ENCODE assay signal across 39 cellular contexts in the genomic region with DNA sequence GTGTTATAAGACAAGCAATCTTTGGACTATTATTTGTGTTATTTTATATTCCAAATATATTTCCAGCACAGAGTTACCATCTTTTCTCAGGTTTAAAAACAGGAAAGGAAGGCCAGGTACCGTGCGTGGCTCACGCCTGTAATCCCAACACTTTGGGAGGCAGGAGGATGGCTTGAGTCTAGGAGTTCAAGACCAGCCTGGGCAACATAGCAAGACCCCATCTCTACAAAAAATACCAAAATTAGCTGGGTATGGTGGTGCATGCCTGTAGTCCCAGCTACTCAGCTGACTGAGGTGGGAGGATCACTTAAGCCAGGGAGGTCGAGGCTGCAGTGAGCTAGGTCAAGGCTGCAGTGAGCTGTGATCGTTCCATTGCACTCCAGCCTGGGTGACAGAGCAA.
"Had no signal": no experiment of that assay in that cellular context is flagged by ENCODE, and none has a peak within 500 bp of the region (broad histone marks: within the 10 kb centered on the region; RNA-seq: fewer than 3 reads in every experiment).

No MANE protein-coding gene starts in this region.

- H3K4me1 Mint-ChIP-seq: activated CD4-positive, alpha-beta memory T cell treated with anti-CD3 and anti-CD28 coated beads, Interleukin-2, amount 10 ng/mL, durations not matched to agents 7 days and 5 days; activated CD4-positive, alpha-beta T cell treated with anti-CD3 and anti-CD28 coated beads for 36 hours; activated CD4-positive, alpha-beta T cell treated with anti-CD3 and anti-CD28 coated beads, Interleukin-2, amount 10 ng/mL, durations not matched to agents 7 days and 5 days; activated naive CD4-positive, alpha-beta T cell treated with anti-CD3 and anti-CD28 coated beads, Interleukin-2, amount 10 ng/mL, durations not matched to agents 7 days and 5 days; activated naive CD4-positive, alpha-beta T cell treated with anti-CD3 and anti-CD28 coated beads, Interleukin-2, amount 50 U/mL, for 24 hours; activated naive CD8-positive, alpha-beta T cell treated with anti-CD3 and anti-CD28 coated beads, Interleukin-2, amount 10 ng/mL, durations not matched to agents 7 days and 5 days; activated naive CD8-positive, alpha-beta T cell treated with anti-CD3 and anti-CD28 coated beads, Interleukin-2, amount 50 U/mL, for 24 hours; activated T-helper 17 cell treated with anti-CD3 and anti-CD28 coated beads, Interleukin-2, amount 50 U/mL, for 72 hours; central memory CD8-positive, alpha-beta T cell had no signal

- ATAC-seq: activated CD4-positive, alpha-beta T cell treated with anti-CD3 and anti-CD28 coated beads for 36 hours; activated CD4-positive, CD25-positive, alpha-beta regulatory T cell treated with anti-CD3 and anti-CD28 coated beads, Interleukin-2, amount 50 U/mL, for 24 hours; activated CD8-positive, alpha-beta T cell treated with anti-CD3 and anti-CD28 coated beads, Interleukin-2, amount 10 ng/mL, durations not matched to agents 7 days and 5 days; activated naive CD8-positive, alpha-beta T cell treated with anti-CD3 and anti-CD28 coated beads, Interleukin-2, amount 50 U/mL, for 24 hours; activated T-cell treated with anti-CD3 and anti-CD28 coated beads, Interleukin-2, amount 50 U/mL, for 4 hours; activated T-cell treated with anti-CD3 and anti-CD28 coated beads, Interleukin-2, amount 50 U/mL, for 72 hours; activated T-helper 17 cell treated with anti-CD3 and anti-CD28 coated beads, Interleukin-2, amount 50 U/mL, for 72 hours had no signal

- H3K4me3 Mint-ChIP-seq: activated CD4-positive, alpha-beta memory T cell treated with anti-CD3 and anti-CD28 coated beads, Interleukin-2, amount 10 ng/mL, durations not matched to agents 7 days and 5 days; activated CD4-positive, alpha-beta T cell treated with anti-CD3 and anti-CD28 coated beads for 36 hours; activated CD4-positive, alpha-beta T cell treated with anti-CD3 and anti-CD28 coated beads, Interleukin-2, amount 10 ng/mL, durations not matched to agents 7 days and 5 days; activated CD8-positive, alpha-beta T cell treated with anti-CD3 and anti-CD28 coated beads, Interleukin-2, amount 10 ng/mL, durations not matched to agents 7 days and 5 days; activated naive CD4-positive, alpha-beta T cell treated with anti-CD3 and anti-CD28 coated beads, Interleukin-2, amount 10 ng/mL, durations not matched to agents 7 days and 5 days; activated naive CD4-positive, alpha-beta T cell treated with anti-CD3 and anti-CD28 coated beads, Interleukin-2, amount 50 U/mL, for 24 hours; activated naive CD8-positive, alpha-beta T cell; activated naive CD8-positive, alpha-beta T cell treated with anti-CD3 and anti-CD28 coated beads, Interleukin-2, amount 10 ng/mL, durations not matched to agents 7 days and 5 days; activated naive CD8-positive, alpha-beta T cell treated with anti-CD3 and anti-CD28 coated beads, Interleukin-2, amount 50 U/mL, for 24 hours; activated T-cell treated with anti-CD3 and anti-CD28 coated beads, Interleukin-2, amount 50 U/mL, for 4 hours; activated T-cell treated with anti-CD3 and anti-CD28 coated beads, Interleukin-2, amount 50 U/mL, for 72 hours; activated T-helper 1 cell treated with anti-CD3 and anti-CD28 coated beads, Interleukin-12 subunit alpha, Interleukin-12 subunit beta, Interleukin-2, Interleukin-4 antibody, amounts not matched to agents 30 ng/mL and 10 ng/mL and 1 ng/mL, durations not matched to agents 14 hours and 24 hours and 36 hours; activated T-helper 17 cell treated with anti-CD3 and anti-CD28 coated beads, Interleukin-2, amount 50 U/mL, for 72 hours; brain; central memory CD8-positive, alpha-beta T cell; T-helper 1 cell treated with Interleukin-12 subunit alpha and Interleukin-12 subunit beta and Interleukin-4 antibody, amounts not matched to agents 30 μg/mL and 1 μg/mL, for 36 hours; T-helper 2 cell treated with Interferon-gamma antibody and Interleukin-4, amounts not matched to agents 5 μg/mL and 100 μg/mL, for 36 hours had no signal

- H3K9me3 Mint-ChIP-seq: activated CD4-positive, alpha-beta memory T cell treated with anti-CD3 and anti-CD28 coated beads, Interleukin-2, amount 10 ng/mL, durations not matched to agents 7 days and 5 days; activated CD4-positive, alpha-beta T cell treated with anti-CD3 and anti-CD28 coated beads, Interleukin-2, amount 10 ng/mL, durations not matched to agents 7 days and 5 days; activated naive CD4-positive, alpha-beta T cell treated with anti-CD3 and anti-CD28 coated beads, Interleukin-2, amount 10 ng/mL, durations not matched to agents 7 days and 5 days; activated naive CD4-positive, alpha-beta T cell treated with anti-CD3 and anti-CD28 coated beads, Interleukin-2, amount 50 U/mL, for 24 hours; activated naive CD8-positive, alpha-beta T cell treated with anti-CD3 and anti-CD28 coated beads, Interleukin-2, amount 10 ng/mL, durations not matched to agents 7 days and 5 days; activated naive CD8-positive, alpha-beta T cell treated with anti-CD3 and anti-CD28 coated beads, Interleukin-2, amount 50 U/mL, for 24 hours; activated T-cell treated with anti-CD3 and anti-CD28 coated beads, Interleukin-2, amount 50 U/mL, for 4 hours; activated T-cell treated with anti-CD3 and anti-CD28 coated beads, Interleukin-2, amount 50 U/mL, for 72 hours; activated T-helper 1 cell treated with anti-CD3 and anti-CD28 coated beads, Interleukin-12 subunit alpha, Interleukin-12 subunit beta, Interleukin-2, Interleukin-4 antibody, amounts not matched to agents 30 ng/mL and 10 ng/mL and 1 ng/mL, durations not matched to agents 14 hours and 24 hours and 36 hours; activated T-helper 17 cell treated with anti-CD3 and anti-CD28 coated beads, Interleukin-2, amount 50 U/mL, for 72 hours; central memory CD8-positive, alpha-beta T cell; T-helper 1 cell treated with Interleukin-12 subunit alpha and Interleukin-12 subunit beta and Interleukin-4 antibody, amounts not matched to agents 30 μg/mL and 1 μg/mL, for 36 hours; T-helper 2 cell treated with Interferon-gamma antibody and Interleukin-4, amounts not matched to agents 5 μg/mL and 100 μg/mL, for 36 hours had no signal

- H3K36me3 ChIP-seq: ascending aorta, cardiac muscle cell had no signal

- H3K27me3 ChIP-seq: ascending aorta, cardiac muscle cell had no signal

- FAIRE-seq: bronchial epithelial cell, TTC549 had no signal

- H3K27ac Mint-ChIP-seq: activated CD4-positive, alpha-beta memory T cell treated with anti-CD3 and anti-CD28 coated beads, Interleukin-2, amount 10 ng/mL, durations not matched to agents 7 days and 5 days; activated CD4-positive, alpha-beta T cell treated with anti-CD3 and anti-CD28 coated beads for 36 hours; activated CD4-positive, alpha-beta T cell treated with anti-CD3 and anti-CD28 coated beads, Interleukin-2, amount 10 ng/mL, durations not matched to agents 7 days and 5 days; activated CD8-positive, alpha-beta T cell treated with anti-CD3 and anti-CD28 coated beads, Interleukin-2, amount 10 ng/mL, durations not matched to agents 7 days and 5 days; activated naive CD4-positive, alpha-beta T cell treated with anti-CD3 and anti-CD28 coated beads, Interleukin-2, amount 10 ng/mL, durations not matched to agents 7 days and 5 days; activated naive CD4-positive, alpha-beta T cell treated with anti-CD3 and anti-CD28 coated beads, Interleukin-2, amount 50 U/mL, for 24 hours; activated naive CD8-positive, alpha-beta T cell; activated naive CD8-positive, alpha-beta T cell treated with anti-CD3 and anti-CD28 coated beads, Interleukin-2, amount 10 ng/mL, durations not matched to agents 7 days and 5 days; activated naive CD8-positive, alpha-beta T cell treated with anti-CD3 and anti-CD28 coated beads, Interleukin-2, amount 50 U/mL, for 24 hours; activated T-cell treated with anti-CD3 and anti-CD28 coated beads, Interleukin-2, amount 50 U/mL, for 72 hours; activated T-helper 1 cell treated with anti-CD3 and anti-CD28 coated beads, Interleukin-12 subunit alpha, Interleukin-12 subunit beta, Interleukin-2, Interleukin-4 antibody, amounts not matched to agents 30 ng/mL and 10 ng/mL and 1 ng/mL, durations not matched to agents 14 hours and 24 hours and 36 hours; activated T-helper 17 cell treated with anti-CD3 and anti-CD28 coated beads, Interleukin-2, amount 50 U/mL, for 72 hours; brain; T-helper 1 cell treated with Interleukin-12 subunit alpha and Interleukin-12 subunit beta and Interleukin-4 antibody, amounts not matched to agents 30 μg/mL and 1 μg/mL, for 36 hours; T-helper 2 cell treated with Interferon-gamma antibody and Interleukin-4, amounts not matched to agents 5 μg/mL and 100 μg/mL, for 36 hours had no signal

- DNase-seq: activated CD4-positive, alpha-beta memory T cell treated with anti-CD3 and anti-CD28 coated beads, Interleukin-2, amount 10 ng/mL, durations not matched to agents 7 days and 5 days; activated CD4-positive, alpha-beta T cell treated with anti-CD3 and anti-CD28 coated beads for 1 hour; activated CD4-positive, alpha-beta T cell treated with anti-CD3 and anti-CD28 coated beads for 36 hours; activated CD4-positive, alpha-beta T cell treated with anti-CD3 and anti-CD28 coated beads for 48 hours; activated CD4-positive, alpha-beta T cell treated with anti-CD3 and anti-CD28 coated beads, Interleukin-2, amount 10 ng/mL, durations not matched to agents 7 days and 5 days; activated CD4-positive, alpha-beta T cell treated with anti-CD3 and anti-CD28 coated beads, Interleukin-2, amount 50 U/mL, for 48 hours; activated CD4-positive, CD25-positive, alpha-beta regulatory T cell; activated CD8-positive, alpha-beta memory T cell treated with anti-CD3 and anti-CD28 coated beads, Interleukin-2, amount 50 U/mL, for 4 hours; activated CD8-positive, alpha-beta T cell treated with anti-CD3 and anti-CD28 coated beads, Interleukin-2, amount 10 ng/mL, durations not matched to agents 7 days and 5 days; activated effector memory CD4-positive, alpha-beta T cell treated with anti-CD3 and anti-CD28 coated beads, Interleukin-2, amount 50 U/mL, for 16 hours; activated naive CD4-positive, alpha-beta T cell treated with anti-CD3 and anti-CD28 coated beads, Interleukin-2, amount 10 ng/mL, durations not matched to agents 7 days and 5 days; activated naive CD4-positive, alpha-beta T cell treated with Interleukin-2 at 50 U/mL for 16 hours; activated naive CD8-positive, alpha-beta T cell treated with anti-CD3 and anti-CD28 coated beads, Interleukin-2, amount 10 ng/mL, durations not matched to agents 7 days and 5 days; activated naive CD8-positive, alpha-beta T cell treated with anti-CD3 and anti-CD28 coated beads, Interleukin-2, amount 50 U/mL, for 24 hours; activated T-cell treated with anti-CD3 and anti-CD28 coated beads for 4 hours; activated T-cell treated with anti-CD3 and anti-CD28 coated beads, Interleukin-2, amount 50 U/mL, for 1 hour; activated T-cell treated with anti-CD3 and anti-CD28 coated beads, Interleukin-2, amount 50 U/mL, for 4 hours; activated T-cell treated with anti-CD3 and anti-CD28 coated beads, Interleukin-2, amount 50 U/mL, for 72 hours; amygdala; anterior cingulate cortex; caudate nucleus; cerebellar nuclear complex; T-helper 1 cell; T-helper 2 cell; T-helper 9 cell had no signal

- H3K27ac ChIP-seq: ascending aorta, cardiac muscle cell, VCaP had no signal

- H3K9me3 ChIP-seq: ascending aorta had no signal

- H3K4me3 ChIP-seq: ascending aorta, cardiac muscle cell had no signal

- H3K4me1 ChIP-seq: ascending aorta had no signal

- H3K27me3 Mint-ChIP-seq: activated CD4-positive, alpha-beta memory T cell treated with anti-CD3 and anti-CD28 coated beads, Interleukin-2, amount 10 ng/mL, durations not matched to agents 7 days and 5 days; activated CD4-positive, alpha-beta T cell treated with anti-CD3 and anti-CD28 coated beads for 36 hours; activated CD4-positive, alpha-beta T cell treated with anti-CD3 and anti-CD28 coated beads, Interleukin-2, amount 10 ng/mL, durations not matched to agents 7 days and 5 days; activated naive CD4-positive, alpha-beta T cell treated with anti-CD3 and anti-CD28 coated beads, Interleukin-2, amount 10 ng/mL, durations not matched to agents 7 days and 5 days; activated naive CD4-positive, alpha-beta T cell treated with anti-CD3 and anti-CD28 coated beads, Interleukin-2, amount 50 U/mL, for 24 hours; activated naive CD8-positive, alpha-beta T cell; activated naive CD8-positive, alpha-beta T cell treated with anti-CD3 and anti-CD28 coated beads, Interleukin-2, amount 10 ng/mL, durations not matched to agents 7 days and 5 days; activated naive CD8-positive, alpha-beta T cell treated with anti-CD3 and anti-CD28 coated beads, Interleukin-2, amount 50 U/mL, for 24 hours; activated T-helper 17 cell treated with anti-CD3 and anti-CD28 coated beads, Interleukin-2, amount 50 U/mL, for 72 hours; brain; central memory CD8-positive, alpha-beta T cell had no signal
